Comparison of ENCODE assay signal across 10 cellular contexts in the genomic region with DNA sequence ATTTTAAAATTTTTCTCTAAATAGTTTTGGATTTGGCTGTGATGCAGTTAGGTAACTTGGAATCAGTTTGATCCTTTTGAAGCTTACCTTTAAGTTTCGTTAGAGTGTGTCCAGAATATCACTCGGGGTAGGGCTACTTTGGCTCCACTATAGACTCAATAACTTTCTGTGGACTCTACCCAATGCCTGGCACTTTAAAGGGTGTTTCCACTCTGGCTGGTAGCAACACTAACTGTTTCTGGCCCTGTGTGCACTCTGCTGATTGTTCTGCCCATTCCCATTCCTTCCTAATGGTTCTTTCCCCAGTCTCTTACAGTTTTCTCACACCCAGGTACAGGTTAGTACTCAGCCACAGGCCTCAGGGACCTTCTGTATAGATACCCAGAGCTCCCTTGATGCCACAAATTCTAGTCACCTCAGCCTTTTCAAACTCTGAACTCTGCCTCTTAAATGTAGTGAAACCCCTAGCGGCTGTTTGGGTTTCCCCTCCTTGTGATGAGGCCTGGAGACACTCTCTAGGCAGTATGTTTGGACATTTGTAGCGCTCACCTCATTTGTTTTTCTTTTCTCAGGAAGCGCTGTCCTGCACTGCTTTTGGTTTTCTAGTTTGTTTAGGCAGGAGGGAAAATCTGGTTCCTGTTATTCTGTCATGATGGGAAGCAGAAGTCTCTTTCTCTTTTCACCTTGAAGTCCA. TPM values are rescaled to one million over a fixed set of nuclear protein-coding genes. Genes with fewer than 3 reads are reported as not detected.
A peak's percentile ranks its signal among the peaks of the same experiment; 100 is the strongest.
DNase-seq lines count a peak whose midpoint lies in the region; ATAC-seq and TF ChIP-seq lines count a peak whose summit lies in the region.
"Had no signal": no experiment of that assay in that cellular context is flagged by ENCODE, and none has a peak within 500 bp of the region (broad histone marks: within the 10 kb centered on the region; RNA-seq: fewer than 3 reads in every experiment).

No MANE protein-coding gene starts in this region.

- no peak for TF ChIP-seq CTCF in mesothelial cell of epicardium (IDR thresholded peaks at IDR 0.05; ENCODE audit: unreplicated experiment)

- no peak overlapping the region for H3K4me3 Mint-ChIP-seq in mesothelial cell of epicardium

- H3K4me1 Mint-ChIP-seq in mesothelial cell of epicardium = peaks cover 20% of the 10 kb centered on the region

- peak overlapping the region; percentile 80 for H3K27ac Mint-ChIP-seq in mesothelial cell of epicardium

- no peaks in the 10 kb centered on the region for H3K27me3 Mint-ChIP-seq in mesothelial cell of epicardium (ENCODE audit: low read depth)

- no peaks in the 10 kb centered on the region for H3K9me3 Mint-ChIP-seq in mesothelial cell of epicardium

- ATAC-seq in GM18502 (IDR thresholded peaks at IDR 0.05; ENCODE audit: poor library complexity, unreplicated experiment) (peak; percentile 96), GM21515 (IDR thresholded peaks at IDR 0.05; ENCODE audit: unreplicated experiment) (peak; percentile 92), HG03439 (IDR thresholded peaks at IDR 0.05; ENCODE audit: unreplicated experiment) (peak; percentile 94)

- DNase-seq in mesothelial cell of epicardium (ENCODE audit: low spot score in 2 of 2, unreplicated experiment in 2 of 2) (no peak), NCI-H2196 (lab: John Stamatoyannopoulos, UW; ENCODE audit: unreplicated experiment) (no peak), NCI-H2081 (lab: John Stamatoyannopoulos, UW) (no peak)
- no peak for DNase-seq in effector CD4-positive, alpha-beta T cell
- DNase-seq in activated CD8-positive, alpha-beta memory T cell treated with anti-CD3 and anti-CD28 coated beads, Interleukin-2, amount 50 U/mL, for 4 hours = no peak
- DNase-seq: head of caudate nucleus, NCI-H82 had no signal

- H3K36me3 Mint-ChIP-seq in mesothelial cell of epicardium = peaks cover 4% of the 10 kb centered on the region

RNA-seq across cellular contexts. Expression of a gene that starts 16.8 kb away (rescaled TPM):
- 51.7 to 52.6 TPM (median 51.8 TPM) in 3 replicates for total RNA-seq in mesothelial cell of epicardium
